21 cellular contexts compared by ENCODE assay signal in genomic region chr12:53572134-53572758, GRCh38. TPM values are rescaled to one million over a fixed set of nuclear protein-coding genes. Genes with fewer than 3 reads are reported as not detected.
DNase-seq lines count a peak whose midpoint lies in the region; ATAC-seq and TF ChIP-seq lines count a peak whose summit lies in the region.
"Had no signal": no experiment of that assay in that cellular context is flagged by ENCODE, and none has a peak within 500 bp of the region (broad histone marks: within the 10 kb centered on the region; RNA-seq: fewer than 3 reads in every experiment).

No MANE protein-coding gene starts in this region.

- peak overlapping the region; percentile 58 for H3K27ac ChIP-seq in GM23338 (ENCODE audit: low read depth)
- H3K27ac ChIP-seq in naive thymus-derived CD4-positive, alpha-beta T cell (ENCODE audit: low read depth, low read length): no peak overlapping the region
- no peak overlapping the region for H3K27ac ChIP-seq in SJCRH30
- no peak overlapping the region for H3K27ac ChIP-seq in coronary artery
- H3K27ac ChIP-seq: heart right ventricle, ovary, right atrium auricular region had no signal

- no peaks in the 10 kb centered on the region for H4K20me1 ChIP-seq in GM23338 (replicated peaks; ENCODE audit: insufficient read depth)

- no peak for DNase-seq in activated CD8-positive, alpha-beta memory T cell treated with anti-CD3 and anti-CD28 coated beads, Interleukin-2, amount 10 ng/mL, durations not matched to agents 7 days and 5 days
- no peak for DNase-seq in activated CD8-positive, alpha-beta memory T cell treated with anti-CD3 and anti-CD28 coated beads, Interleukin-2, amount 50 U/mL, for 48 hours
- DNase-seq in GM23338 (ENCODE audit: low spot score): no peak
- DNase-seq in activated B cell treated with CpG ODN at 0.5 μM for 24 hours: no peak
- DNase-seq in naive thymus-derived CD4-positive, alpha-beta T cell: no peak
- DNase-seq in SJCRH30: no peak
- DNase-seq in coronary artery (ENCODE audit: low spot score): no peak
- no peak for DNase-seq in stimulated activated CD8-positive, alpha-beta memory T cell treated with anti-CD3 and anti-CD28 coated beads, Interleukin-4, amount 100 ng/mL, for 48 hours
- DNase-seq: erythroblast; heart right ventricle; left cardiac atrium; MG63; NCI-H1417; NCI-H2081 treated with DMSO at 0.1 percent for 48 hours; NCI-H774; ovary; stimulated activated naive CD4-positive, alpha-beta T cell had no signal

- H3K4me3 Mint-ChIP-seq in activated CD8-positive, alpha-beta memory T cell treated with anti-CD3 and anti-CD28 coated beads, Interleukin-2, amount 10 ng/mL, durations not matched to agents 7 days and 5 days: no peak overlapping the region
- H3K4me3 Mint-ChIP-seq in GM23338 (no peak overlapping the region), activated B cell treated with CpG ODN at 0.5 μM for 24 hours (peak overlapping the region; percentile 33)
- peak overlapping the region in 7 of 10 donors; percentile 20 to 74 (median 53) for H3K4me3 Mint-ChIP-seq in naive thymus-derived CD4-positive, alpha-beta T cell
- H3K4me3 Mint-ChIP-seq: brain, nephron had no signal

- POLR2A ChIA-PET in activated B cell treated with CpG ODN at 0.5 μM for 24 hours (lab: Charles Lee): interaction anchor here (0.7 kb wide), 1 partner anchor 137 kb away, joined by 3 read pairs; no protein-coding TSS in a partner anchor
- POLR2A ChIA-PET in naive thymus-derived CD4-positive, alpha-beta T cell (lab: Charles Lee): interaction anchor here (0.6 kb wide), 1 partner anchor 10 kb away, joined by 4 read pairs; no protein-coding TSS in a partner anchor

- H3K9me3 ChIP-seq in naive thymus-derived CD4-positive, alpha-beta T cell (ENCODE audit: control insufficient read depth in 2 of 3, low read length in 3 of 3): no peaks in the 10 kb centered on the region
- H3K9me3 ChIP-seq in SJCRH30 (replicated peaks): no peaks in the 10 kb centered on the region
- H3K9me3 ChIP-seq: heart right ventricle, MG63, ovary, right atrium auricular region had no signal

- H3K36me3 Mint-ChIP-seq in activated CD8-positive, alpha-beta memory T cell treated with anti-CD3 and anti-CD28 coated beads, Interleukin-2, amount 10 ng/mL, durations not matched to agents 7 days and 5 days: peaks cover 13% of the 10 kb centered on the region
- H3K36me3 Mint-ChIP-seq in GM23338 (ENCODE audit: low read depth) (peaks cover 5% of the 10 kb centered on the region; the same call in 1 of the 3 replicates), activated B cell treated with CpG ODN at 0.5 μM for 24 hours (ENCODE audit: low read depth) (peaks cover 21% of the 10 kb centered on the region)
- H3K36me3 Mint-ChIP-seq in naive thymus-derived CD4-positive, alpha-beta T cell: peaks cover 0 to 21% (median 12%) of the 10 kb centered on the region in 5 donors

- no peaks in the 10 kb centered on the region for H3F3A ChIP-seq in GM23338 (replicated peaks; ENCODE audit: low read depth)

- peak overlapping the region; percentile 42 for H3K27ac Mint-ChIP-seq in activated CD8-positive, alpha-beta memory T cell treated with anti-CD3 and anti-CD28 coated beads, Interleukin-2, amount 10 ng/mL, durations not matched to agents 7 days and 5 days
- H3K27ac Mint-ChIP-seq in GM23338: peak overlapping the region; percentile 25; the same call in 1 of the 2 replicates
- peak overlapping the region; percentile 71 for H3K27ac Mint-ChIP-seq in activated B cell treated with CpG ODN at 0.5 μM for 24 hours
- peak overlapping the region in 5 of 9 donors; percentile 9 to 91 (median 73) for H3K27ac Mint-ChIP-seq in naive thymus-derived CD4-positive, alpha-beta T cell
- H3K27ac Mint-ChIP-seq: nephron had no signal

- no peaks in the 10 kb centered on the region for H3K9me3 Mint-ChIP-seq in activated CD8-positive, alpha-beta memory T cell treated with anti-CD3 and anti-CD28 coated beads, Interleukin-2, amount 10 ng/mL, durations not matched to agents 7 days and 5 days (ENCODE audit: low read depth)
- H3K9me3 Mint-ChIP-seq in GM23338 (no peaks in the 10 kb centered on the region), activated B cell treated with CpG ODN at 0.5 μM for 24 hours (no peaks in the 10 kb centered on the region)
- peaks cover 0 to 3% (median 0%) of the 10 kb centered on the region in 11 donors for H3K9me3 Mint-ChIP-seq in naive thymus-derived CD4-positive, alpha-beta T cell

- intact Hi-C loops in activated B cell treated with CpG ODN at 0.5 μM for 24 hours (cut with micrococcal nuclease): no loop called here
- intact Hi-C loops in naive thymus-derived CD4-positive, alpha-beta T cell (cut with micrococcal nuclease): no loop called here

- peaks cover 38% of the 10 kb centered on the region for H3K4me1 Mint-ChIP-seq in activated CD8-positive, alpha-beta memory T cell treated with anti-CD3 and anti-CD28 coated beads, Interleukin-2, amount 10 ng/mL, durations not matched to agents 7 days and 5 days
- H3K4me1 Mint-ChIP-seq in GM23338: peaks cover 28% of the 10 kb centered on the region
- H3K4me1 Mint-ChIP-seq in activated B cell treated with CpG ODN at 0.5 μM for 24 hours: peaks cover 20% of the 10 kb centered on the region
- peaks cover 15 to 61% (median 55%) of the 10 kb centered on the region in 7 donors for H3K4me1 Mint-ChIP-seq in naive thymus-derived CD4-positive, alpha-beta T cell

- no peak overlapping the region for H2AFZ ChIP-seq in GM23338

- CTCF ChIA-PET in activated CD8-positive, alpha-beta memory T cell treated with anti-CD3 and anti-CD28 coated beads, Interleukin-2, amount 10 ng/mL, durations not matched to agents 7 days and 5 days (lab: Charles Lee): interaction anchor here (0.7 to 1.1 kb wide), 2 partner anchors 10 to 525 kb away, joined by 3 read pairs; no protein-coding TSS in a partner anchor
- CTCF ChIA-PET in activated B cell treated with CpG ODN at 0.5 μM for 24 hours (lab: Charles Lee): interaction anchor here (1.0 kb wide), 1 partner anchor 29 kb away, joined by 3 read pairs; no protein-coding TSS in a partner anchor
- CTCF ChIA-PET in naive thymus-derived CD4-positive, alpha-beta T cell (lab: Charles Lee): interaction anchor here (0.6 to 0.7 kb wide), 3 partner anchors 24 to 358 kb away, joined by 3 to 7 read pairs (median 5); no protein-coding TSS in a partner anchor

- no peaks in the 10 kb centered on the region for H3K36me3 ChIP-seq in GM23338 (ENCODE audit: insufficient read depth)
- no peaks in the 10 kb centered on the region for H3K36me3 ChIP-seq in naive thymus-derived CD4-positive, alpha-beta T cell (ENCODE audit: control insufficient read depth in 2 of 3, insufficient read depth in 3 of 3, low read length in 3 of 3)
- no peaks in the 10 kb centered on the region for H3K36me3 ChIP-seq in SJCRH30
- H3K36me3 ChIP-seq: ovary, right atrium auricular region had no signal

- TF ChIP-seq CTCF in GM23338 (conservative IDR thresholded peaks at IDR 0.05; ENCODE audit: low read depth in 2 of 2) (no peak), activated B cell treated with CpG ODN at 0.5 μM for 24 hours (IDR thresholded peaks at IDR 0.05) (no peak), coronary artery (IDR thresholded peaks at IDR 0.05) (no peak)

- no peak for ATAC-seq in activated CD8-positive, alpha-beta memory T cell treated with anti-CD3 and anti-CD28 coated beads, Interleukin-2, amount 10 ng/mL, durations not matched to agents 7 days and 5 days
- no peak for ATAC-seq in GM23338
- peak; percentile 28 for ATAC-seq in activated B cell treated with CpG ODN at 0.5 μM for 24 hours (ENCODE audit: low read depth)
- ATAC-seq in naive thymus-derived CD4-positive, alpha-beta T cell: no peak
- ATAC-seq: heart right ventricle, left cardiac atrium, SK-N-SH treated with all-trans-retinoic acid at 6 μM for 48 hours had no signal

- H3K4me1 ChIP-seq in GM23338 (ENCODE audit: insufficient read depth) (peaks cover 33% of the 10 kb centered on the region), SJCRH30 (peaks cover 8% of the 10 kb centered on the region)
- H3K4me1 ChIP-seq in naive thymus-derived CD4-positive, alpha-beta T cell (ENCODE audit: control insufficient read depth in 2 of 2, insufficient read depth in 2 of 2, low read length in 2 of 2): peaks cover 5 to 13% of the 10 kb centered on the region in 2 donors

- H3K27me3 Mint-ChIP-seq in activated CD8-positive, alpha-beta memory T cell treated with anti-CD3 and anti-CD28 coated beads, Interleukin-2, amount 10 ng/mL, durations not matched to agents 7 days and 5 days: no peaks in the 10 kb centered on the region
- H3K27me3 Mint-ChIP-seq in GM23338 (ENCODE audit: insufficient read depth, low read depth, poor library complexity) (peaks cover 2% of the 10 kb centered on the region), activated B cell treated with CpG ODN at 0.5 μM for 24 hours (no peaks in the 10 kb centered on the region)
- no peaks in the 10 kb centered on the region for H3K27me3 Mint-ChIP-seq in naive thymus-derived CD4-positive, alpha-beta T cell
- H3K27me3 Mint-ChIP-seq: brain had no signal

- H3K27me3 ChIP-seq in GM23338 (ENCODE audit: insufficient read depth) (no peaks in the 10 kb centered on the region), SJCRH30 (no peaks in the 10 kb centered on the region)
- H3K27me3 ChIP-seq in naive thymus-derived CD4-positive, alpha-beta T cell (ENCODE audit: control insufficient read depth in 2 of 2, insufficient read depth in 2 of 2, low read length in 2 of 2): no peaks in the 10 kb centered on the region
- H3K27me3 ChIP-seq: heart right ventricle, MG63, ovary, right atrium auricular region had no signal

- H3K79me2 ChIP-seq in GM23338 (replicated peaks; ENCODE audit: insufficient read depth): no peaks in the 10 kb centered on the region

- H3K4me2 ChIP-seq in GM23338: no peak overlapping the region

- no peaks in the 10 kb centered on the region for H3K9me2 ChIP-seq in GM23338 (ENCODE audit: insufficient read depth)

- H3K4me3 ChIP-seq in GM23338: no peak overlapping the region
- H3K4me3 ChIP-seq in naive thymus-derived CD4-positive, alpha-beta T cell (ENCODE audit: low read length): no peak overlapping the region
- H3K4me3 ChIP-seq in SJCRH30: no peak overlapping the region
- no peak overlapping the region for H3K4me3 ChIP-seq in coronary artery
- H3K4me3 ChIP-seq: heart right ventricle, MG63, ovary, right atrium auricular region had no signal

RNA-seq across cellular contexts. Expression of gene ATF7, which starts 53.9 kb away (rescaled TPM):
- 10 to 100 TPM; 24.6 to 33.8 TPM for total RNA-seq in activated CD8-positive, alpha-beta memory T cell treated with anti-CD3 and anti-CD28 coated beads, Interleukin-2, amount 10 ng/mL, durations not matched to agents 7 days and 5 days
- total RNA-seq in GM23338 (2014; rRNA removed; shearing (Covaris generic)): 13.2 and 13.9 TPM in 2 replicates
- polyA plus RNA-seq in GM23338 (2016; fragmentation: Nextera tagmentation; extraction: Ambion mirVana): 16.3 and 16.6 TPM in 2 replicates
- total RNA-seq in activated B cell treated with CpG ODN at 0.5 μM for 24 hours: 29.5 and 36.8 TPM in 2 replicates
- 10 to 100 TPM; 21.9 to 39.5 (median 30.9) TPM for total RNA-seq in naive thymus-derived CD4-positive, alpha-beta T cell
- polyA plus RNA-seq in naive thymus-derived CD4-positive, alpha-beta T cell: 10 to 100 TPM; 14.5 to 14.9 TPM
- total RNA-seq in SJCRH30 (2014; rRNA removed; shearing (Covaris generic)): 9.9 and 13.3 TPM in 2 replicates

Comparison
In these comparisons a context has a peak if more than half of its experiments do, and no peak if none do; other contexts are left out.
1. H3K4me3 Mint-ChIP-seq: peak in activated B cell treated with CpG ODN at 0.5 μM for 24 hours (single experiment) and naive thymus-derived CD4-positive, alpha-beta T cell (7 of 10); none in activated CD8-positive, alpha-beta memory T cell treated with anti-CD3 and anti-CD28 coated beads, Interleukin-2, amount 10 ng/mL, durations not matched to agents 7 days and 5 days (single experiment) and GM23338 (single experiment).
2. Peak in every context shown above with its lines, with median percentiles within 50 percentile points of each other: H3K27ac Mint-ChIP-seq.